ENCODE assay signal across 14 cellular contexts in genomic region chr10:126203746-126204145, GRCh38.
"Had no signal": no experiment of that assay in that cellular context is flagged by ENCODE, and none has a peak within 500 bp of the region (broad histone marks: within the 10 kb centered on the region; RNA-seq: fewer than 3 reads in every experiment).

No MANE protein-coding gene starts in this region.

- H3K36me3 ChIP-seq: cardiac muscle cell, ovary, thyroid gland, vagina had no signal

- H3K27me3 ChIP-seq: cardiac muscle cell, hepatocyte, ovary, thyroid gland, vagina had no signal

- ATAC-seq: activated T-cell treated with anti-CD3 and anti-CD28 coated beads, Interleukin-2, amount 50 U/mL, for 72 hours; stimulated activated naive CD8-positive, alpha-beta T cell treated with anti-CD3 and anti-CD28 coated beads, Interleukin-15, amount 100 ng/mL, for 72 hours; T-helper 17 cell had no signal

- H3K4me1 ChIP-seq: thyroid gland had no signal

- DNase-seq: activated CD4-positive, alpha-beta memory T cell treated with anti-CD3 and anti-CD28 coated beads, Interleukin-2, amount 10 ng/mL, durations not matched to agents 7 days and 5 days; activated gamma-delta T cell treated with Interleukin-2 at 50 U/mL for 16 hours; activated naive CD8-positive, alpha-beta T cell treated with anti-CD3 and anti-CD28 coated beads for 36 hours; activated T-cell treated with anti-CD3 and anti-CD28 coated beads, Interleukin-2, amount 50 U/mL, for 72 hours; anterior cingulate cortex; effector CD4-positive, alpha-beta T cell; stimulated activated CD4-positive, alpha-beta T cell treated with anti-CD3 and anti-CD28 coated beads, Interleukin-4, amount 100 ng/mL, for 24 hours; stimulated activated naive CD8-positive, alpha-beta T cell treated with anti-CD3 and anti-CD28 coated beads, Interleukin-15, amount 100 ng/mL, for 72 hours; T-helper 17 cell; thyroid gland had no signal

- H3K4me3 ChIP-seq: cardiac muscle cell, hepatocyte, ovary, thyroid gland, vagina had no signal

- H3K27ac ChIP-seq: cardiac muscle cell, hepatocyte, ovary, thyroid gland, vagina had no signal

- H3K9me3 ChIP-seq: ovary, thyroid gland, vagina had no signal
